ENCODE assay signal across 1 cellular context in the genomic region with DNA sequence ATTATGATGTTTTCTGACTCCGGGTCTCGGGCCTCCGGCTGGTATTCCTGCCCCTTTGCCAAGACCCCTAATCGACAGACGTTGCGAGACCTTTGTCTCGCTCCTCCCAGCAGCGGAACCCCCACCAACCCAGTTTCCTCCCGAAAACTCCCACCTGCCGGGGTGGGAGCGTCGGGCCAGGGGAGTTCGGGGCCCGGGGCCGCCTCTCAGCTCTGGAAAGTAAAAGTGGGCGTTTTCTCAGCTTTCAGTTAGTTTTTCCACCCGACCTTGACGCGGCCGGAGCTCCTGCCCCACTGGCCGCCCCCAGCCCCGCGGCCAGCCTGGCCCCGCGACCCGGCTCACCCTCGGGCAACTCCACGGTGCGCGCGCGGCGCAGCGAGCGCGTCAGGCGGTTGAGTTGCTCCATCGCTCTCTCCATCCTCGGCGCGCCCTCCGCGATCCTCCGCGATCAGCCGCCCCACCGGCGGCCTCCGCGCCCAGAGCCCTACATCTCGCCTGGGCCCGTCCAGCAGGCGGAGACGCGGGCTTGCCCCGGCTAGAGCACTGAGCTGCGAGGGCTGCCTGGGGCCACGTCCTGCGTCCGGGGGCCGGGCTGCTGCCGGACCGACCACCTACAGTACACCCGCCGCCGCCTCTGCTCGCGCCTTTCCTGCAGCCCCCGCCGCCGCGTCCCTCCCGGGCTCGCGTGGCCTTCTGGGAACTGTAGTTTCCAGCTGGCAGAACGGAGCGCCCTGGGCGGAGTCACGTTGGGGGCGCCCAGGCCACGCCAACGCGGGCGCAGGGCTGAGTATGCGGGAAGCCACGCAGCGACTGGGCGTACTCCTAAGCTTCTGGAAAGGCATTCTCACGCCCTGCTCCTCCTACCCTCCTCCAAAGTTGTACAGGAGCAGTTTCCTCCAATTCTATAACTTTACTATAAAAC.
A peak's percentile ranks its signal among the peaks of the same experiment; 100 is the strongest.
TF ChIP-seq lines count a peak whose summit lies in the region.

TSS of gene HACE1 (minus strand) at position 695 of the 922 bp plus-strand sequence. CDS start at position 418, 277 bp downstream.

TF ChIP-seq in WTC11, 78 proteins besides CTCF, POLR2A, EP300 and RAD21 (continued from another document and continues in another):
- TF ChIP-seq MYBL2 (CRISPR knock-in tag; IDR thresholded peaks at IDR 0.05) (no peak), ZNF263 (CRISPR knock-in tag; IDR thresholded peaks at IDR 0.05; ENCODE audit: low read depth) (peak; percentile 42; the same call in 1 of the 2 replicates), GTF2I (CRISPR knock-in tag; conservative IDR thresholded peaks at IDR 0.05) (no peak), ZNF671 (CRISPR knock-in tag; IDR thresholded peaks at IDR 0.05) (no peak), ZNF512 (CRISPR knock-in tag; IDR thresholded peaks at IDR 0.05; ENCODE audit: borderline replicate concordance) (no peak), EMX1 (CRISPR knock-in tag; IDR thresholded peaks at IDR 0.05) (no peak), GABPB1 (CRISPR knock-in tag; IDR thresholded peaks at IDR 0.05) (no peak), GRHL2 (CRISPR knock-in tag; IDR thresholded peaks at IDR 0.05; ENCODE audit: insufficient replicate concordance, severe bottlenecking) (no peak), RORB (CRISPR knock-in tag; IDR thresholded peaks at IDR 0.05) (no peak), TP53 (CRISPR knock-in tag; IDR thresholded peaks at IDR 0.05) (peak; percentile 70; the same call in 1 of the 2 replicates), ZNF423 (CRISPR knock-in tag; IDR thresholded peaks at IDR 0.05) (no peak), SOX15 (CRISPR knock-in tag; IDR thresholded peaks at IDR 0.05) (no peak), USF2 (CRISPR knock-in tag; IDR thresholded peaks at IDR 0.05) (peak; percentile 73), JAZF1 (CRISPR knock-in tag; IDR thresholded peaks at IDR 0.05) (no peak), ZMAT4 (CRISPR knock-in tag; IDR thresholded peaks at IDR 0.05) (no peak), ATF1 (CRISPR knock-in tag; IDR thresholded peaks at IDR 0.05) (no peak), TEAD1 (CRISPR knock-in tag; IDR thresholded peaks at IDR 0.05) (peak; percentile 68; the same call in 1 of the 2 replicates), ZBTB21 (CRISPR knock-in tag; IDR thresholded peaks at IDR 0.05; ENCODE audit: borderline replicate concordance) (no peak), NR1H2 (CRISPR knock-in tag; IDR thresholded peaks at IDR 0.05) (no peak), CREM (CRISPR knock-in tag; IDR thresholded peaks at IDR 0.05) (peak; percentile 63; the same call in 1 of the 2 replicates), ZNF121 (CRISPR knock-in tag; IDR thresholded peaks at IDR 0.05) (peak; percentile 67), ETV6 (CRISPR knock-in tag; IDR thresholded peaks at IDR 0.05) (peak; percentile 69), HMGA2 (CRISPR knock-in tag; IDR thresholded peaks at IDR 0.05) (no peak), ZNF416 (CRISPR knock-in tag; IDR thresholded peaks at IDR 0.05) (peak; percentile 68; the same call in 1 of the 2 replicates), CREB1 (CRISPR knock-in tag; IDR thresholded peaks at IDR 0.05) (no peak), ARID4B (CRISPR knock-in tag; IDR thresholded peaks at IDR 0.05; ENCODE audit: borderline replicate concordance) (peak; percentile 42; the same call in 1 of the 2 replicates), ELF4 (CRISPR knock-in tag; IDR thresholded peaks at IDR 0.05; ENCODE audit: low read depth) (peak; percentile 75; the same call in 1 of the 2 replicates), NFE2L1 (CRISPR knock-in tag; IDR thresholded peaks at IDR 0.05) (peak; percentile 26; the same call in 1 of the 2 replicates), ZNF232 (CRISPR knock-in tag; IDR thresholded peaks at IDR 0.05) (peak; percentile 72; the same call in 1 of the 2 replicates), KAT7 (CRISPR knock-in tag; IDR thresholded peaks at IDR 0.05; ENCODE audit: borderline replicate concordance) (peak; percentile 41; the same call in 1 of the 2 replicates), PRDM15 (CRISPR knock-in tag; IDR thresholded peaks at IDR 0.05) (no peak), NFATC4 (CRISPR knock-in tag; IDR thresholded peaks at IDR 0.05) (no peak), NR3C1 (CRISPR knock-in tag; conservative IDR thresholded peaks at IDR 0.05; ENCODE audit: low read depth) (no peak), IRF2 (CRISPR knock-in tag; IDR thresholded peaks at IDR 0.05; ENCODE audit: borderline replicate concordance, low read depth) (no peak), SP1 (CRISPR knock-in tag; conservative IDR thresholded peaks at IDR 0.05) (peak; percentile 93), AFF4 (CRISPR knock-in tag; IDR thresholded peaks at IDR 0.05; ENCODE audit: borderline replicate concordance) (0 out of 2 replicates have a peak, but pooled peaks have one; percentile 81), SMAD3 (CRISPR knock-in tag; IDR thresholded peaks at IDR 0.05; ENCODE audit: borderline replicate concordance) (peak; percentile 73)
- TF ChIP-seq, protein P1, sequence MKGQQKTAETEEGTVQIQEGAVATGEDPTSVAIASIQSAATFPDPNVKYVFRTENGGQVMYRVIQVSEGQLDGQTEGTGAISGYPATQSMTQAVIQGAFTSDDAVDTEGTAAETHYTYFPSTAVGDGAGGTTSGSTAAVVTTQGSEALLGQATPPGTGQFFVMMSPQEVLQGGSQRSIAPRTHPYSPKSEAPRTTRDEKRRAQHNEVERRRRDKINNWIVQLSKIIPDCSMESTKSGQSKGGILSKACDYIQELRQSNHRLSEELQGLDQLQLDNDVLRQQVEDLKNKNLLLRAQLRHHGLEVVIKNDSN (CRISPR knock-in tag; IDR thresholded peaks at IDR 0.05): peak; percentile 39; the same call in 1 of the 2 replicates
- TF ChIP-seq, protein P2, sequence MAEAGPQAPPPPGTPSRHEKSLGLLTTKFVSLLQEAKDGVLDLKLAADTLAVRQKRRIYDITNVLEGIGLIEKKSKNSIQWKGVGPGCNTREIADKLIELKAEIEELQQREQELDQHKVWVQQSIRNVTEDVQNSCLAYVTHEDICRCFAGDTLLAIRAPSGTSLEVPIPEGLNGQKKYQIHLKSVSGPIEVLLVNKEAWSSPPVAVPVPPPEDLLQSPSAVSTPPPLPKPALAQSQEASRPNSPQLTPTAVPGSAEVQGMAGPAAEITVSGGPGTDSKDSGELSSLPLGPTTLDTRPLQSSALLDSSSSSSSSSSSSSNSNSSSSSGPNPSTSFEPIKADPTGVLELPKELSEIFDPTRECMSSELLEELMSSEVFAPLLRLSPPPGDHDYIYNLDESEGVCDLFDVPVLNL (CRISPR knock-in tag; IDR thresholded peaks at IDR 0.05; ENCODE audit: borderline replicate concordance, low read depth): no peak
- TF ChIP-seq, protein P3, sequence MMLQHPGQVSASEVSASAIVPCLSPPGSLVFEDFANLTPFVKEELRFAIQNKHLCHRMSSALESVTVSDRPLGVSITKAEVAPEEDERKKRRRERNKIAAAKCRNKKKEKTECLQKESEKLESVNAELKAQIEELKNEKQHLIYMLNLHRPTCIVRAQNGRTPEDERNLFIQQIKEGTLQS (CRISPR knock-in tag; conservative IDR thresholded peaks at IDR 0.05): no peak
